Comparison of ENCODE assay signal across 12 cellular contexts in the genomic region with DNA sequence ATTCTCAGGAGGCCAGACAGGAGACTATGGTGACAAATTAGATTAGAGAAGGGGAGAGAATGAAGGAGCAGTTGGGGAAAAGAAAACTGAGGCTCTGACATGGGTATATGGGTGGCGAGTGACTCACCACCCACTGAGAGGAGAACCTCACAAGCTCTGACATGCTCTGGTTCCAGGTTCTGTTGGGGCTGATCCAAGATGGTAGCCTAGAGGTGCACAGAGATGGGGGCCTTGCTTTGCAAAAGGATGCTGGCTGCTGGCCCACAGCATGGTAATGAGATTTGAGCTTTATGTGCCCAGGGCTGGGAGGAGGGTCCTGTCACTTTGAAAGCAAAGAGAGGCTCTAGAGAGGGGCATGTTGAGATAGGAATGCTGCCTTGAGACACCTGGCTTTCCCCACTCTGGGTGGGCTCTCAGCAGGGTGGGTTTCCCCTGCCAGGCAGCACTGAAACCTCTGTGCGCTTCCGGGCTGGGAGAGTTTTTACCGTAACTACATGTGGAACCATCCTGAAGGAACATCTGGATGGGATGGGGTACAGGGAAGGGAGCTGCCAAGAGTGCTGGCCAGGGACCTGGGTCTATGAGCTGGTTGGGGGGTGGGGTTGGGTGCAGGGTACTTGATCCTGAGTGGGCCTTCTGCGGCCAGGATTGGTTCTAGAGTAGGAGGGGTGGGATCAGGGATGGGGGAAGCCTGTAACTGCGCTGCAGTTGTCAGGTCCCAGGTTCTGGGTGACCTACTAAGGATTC. TPM values are rescaled to one million over a fixed set of nuclear protein-coding genes. Genes with fewer than 3 reads are reported as not detected.
DNase-seq lines count a peak whose midpoint lies in the region; ATAC-seq lines count a peak whose summit lies in the region.
"Had no signal": no experiment of that assay in that cellular context is flagged by ENCODE, and none has a peak within 500 bp of the region (broad histone marks: within the 10 kb centered on the region; RNA-seq: fewer than 3 reads in every experiment).

No MANE protein-coding gene starts in this region.

- H3K27me3 ChIP-seq in esophagus (ENCODE audit: control insufficient read depth in 1 of 2, insufficient read depth in 2 of 2, low read length in 2 of 2), result no peaks in the 10 kb centered on the region

- H3K9me3 Mint-ChIP-seq in activated CD4-positive, alpha-beta memory T cell treated with anti-CD3 and anti-CD28 coated beads for 36 hours, result no peaks in the 10 kb centered on the region
- H3K9me3 Mint-ChIP-seq in stimulated activated effector memory CD8-positive, alpha-beta T cell treated with anti-CD3 and anti-CD28 coated beads, Interleukin-12 subunit alpha, Interleukin-12 subunit beta, amount 100 ng/mL, for 72 hours, result no peaks in the 10 kb centered on the region

- intact Hi-C loops in activated CD4-positive, alpha-beta memory T cell treated with anti-CD3 and anti-CD28 coated beads for 36 hours (cut with micrococcal nuclease), result loop anchor here (1.0 to 5.0 kb wide), 2 partner anchors 28 to 117 kb away; no protein-coding TSS in a partner anchor

- H3K27ac Mint-ChIP-seq in activated CD4-positive, alpha-beta memory T cell treated with anti-CD3 and anti-CD28 coated beads for 36 hours, result peak overlapping the region; percentile 86
- H3K27ac Mint-ChIP-seq in stimulated activated effector memory CD8-positive, alpha-beta T cell treated with anti-CD3 and anti-CD28 coated beads, Interleukin-12 subunit alpha, Interleukin-12 subunit beta, amount 100 ng/mL, for 72 hours, result peak overlapping the region; percentile 98

- DNase-seq in activated CD4-positive, alpha-beta T cell treated with anti-CD3 and anti-CD28 coated beads for 48 hours, result peak; percentile 52
- no peak for DNase-seq in activated CD4-positive, alpha-beta T cell treated with anti-CD3 and anti-CD28 coated beads, Interleukin-2, amount 50 U/mL, for 4 hours
- DNase-seq in activated CD4-positive, alpha-beta memory T cell treated with anti-CD3 and anti-CD28 coated beads for 36 hours, result peak; percentile 43
- DNase-seq in stimulated activated effector memory CD8-positive, alpha-beta T cell treated with anti-CD3 and anti-CD28 coated beads, Interleukin-12 subunit alpha, Interleukin-12 subunit beta, amount 100 ng/mL, for 72 hours (ENCODE audit: low spot score in 2 of 2), result no peak
- DNase-seq in DMS114 treated with DMSO at 0.1 percent for 48 hours (lab: John Stamatoyannopoulos, UW; ENCODE audit: unreplicated experiment), result no peak
- DNase-seq: GF-D8, NCI-H226 had no signal

- CTCF ChIA-PET in activated CD4-positive, alpha-beta memory T cell treated with anti-CD3 and anti-CD28 coated beads for 36 hours (lab: Charles Lee), result interaction anchor here (0.7 to 4.9 kb wide), 11 partner anchors 9 to 118 kb away, joined by 3 to 150 read pairs (median 4); a partner anchor contains a TSS

- H3K27ac ChIP-seq in esophagus (ENCODE audit: low read depth in 2 of 2, low read length in 1 of 2), result peak overlapping the region; percentile 47 to 98
- H3K27ac ChIP-seq: KMS-11 had no signal

- H3K4me1 ChIP-seq in esophagus (ENCODE audit: control insufficient read depth in 2 of 2, insufficient read depth in 2 of 2, low read length in 1 of 2), result peaks cover 26 to 48% of the 10 kb centered on the region in 2 donors

- WGBS in esophagus, 2 donors, result 85 to 87% methylated on average over 6 of the region's 6 CpGs

- H3K4me3 Mint-ChIP-seq in activated CD4-positive, alpha-beta memory T cell treated with anti-CD3 and anti-CD28 coated beads for 36 hours, result peak overlapping the region; percentile 60
- H3K4me3 Mint-ChIP-seq in stimulated activated effector memory CD8-positive, alpha-beta T cell treated with anti-CD3 and anti-CD28 coated beads, Interleukin-12 subunit alpha, Interleukin-12 subunit beta, amount 100 ng/mL, for 72 hours, result peak overlapping the region; percentile 98

- no peak overlapping the region for H3K4me3 ChIP-seq in esophagus (ENCODE audit: low read depth in 1 of 2, low read length in 2 of 2)

- POLR2A ChIA-PET in activated CD4-positive, alpha-beta memory T cell treated with anti-CD3 and anti-CD28 coated beads for 36 hours (lab: Charles Lee), result interaction anchor here (0.7 to 1.9 kb wide), 5 partner anchors 14 to 88 kb away, joined by 3 to 8 read pairs (median 4); a partner anchor contains a TSS

- H3K36me3 ChIP-seq in esophagus (ENCODE audit: control insufficient read depth in 2 of 2, insufficient read depth in 2 of 2, low read length in 1 of 2), result peaks cover 0 to 19% of the 10 kb centered on the region in 2 donors

- no peaks in the 10 kb centered on the region for H3K27me3 Mint-ChIP-seq in activated CD4-positive, alpha-beta memory T cell treated with anti-CD3 and anti-CD28 coated beads for 36 hours

- no peaks in the 10 kb centered on the region for H3K9me3 ChIP-seq in esophagus (ENCODE audit: control insufficient read depth in 2 of 2, insufficient read depth in 1 of 2, low read depth in 1 of 2, low read length in 1 of 2)
- H3K9me3 ChIP-seq: psoas muscle had no signal

- peaks cover 30% of the 10 kb centered on the region for H3K36me3 Mint-ChIP-seq in activated CD4-positive, alpha-beta memory T cell treated with anti-CD3 and anti-CD28 coated beads for 36 hours
- H3K36me3 Mint-ChIP-seq in stimulated activated effector memory CD8-positive, alpha-beta T cell treated with anti-CD3 and anti-CD28 coated beads, Interleukin-12 subunit alpha, Interleukin-12 subunit beta, amount 100 ng/mL, for 72 hours, result peaks cover 55% of the 10 kb centered on the region

- peaks cover 64% of the 10 kb centered on the region for H3K4me1 Mint-ChIP-seq in activated CD4-positive, alpha-beta memory T cell treated with anti-CD3 and anti-CD28 coated beads for 36 hours (ENCODE audit: low read depth)
- H3K4me1 Mint-ChIP-seq in stimulated activated effector memory CD8-positive, alpha-beta T cell treated with anti-CD3 and anti-CD28 coated beads, Interleukin-12 subunit alpha, Interleukin-12 subunit beta, amount 100 ng/mL, for 72 hours, result peaks cover 72% of the 10 kb centered on the region

- no peak for ATAC-seq in stimulated activated effector memory CD8-positive, alpha-beta T cell treated with anti-CD3 and anti-CD28 coated beads, Interleukin-12 subunit alpha, Interleukin-12 subunit beta, amount 100 ng/mL, for 72 hours
- ATAC-seq in GM21390 (IDR thresholded peaks at IDR 0.05; ENCODE audit: unreplicated experiment), result no peak
- ATAC-seq in HG03439 (IDR thresholded peaks at IDR 0.05; ENCODE audit: unreplicated experiment), result no peak

RNA-seq across cellular contexts. Expression of a gene that starts 1.2 kb away (rescaled TPM):
- total RNA-seq in activated CD4-positive, alpha-beta memory T cell treated with anti-CD3 and anti-CD28 coated beads for 36 hours, result 100 to 1,000 TPM; 273 to 279 TPM
- 10 to 100 TPM; 62.4 to 74.2 TPM for polyA plus RNA-seq in esophagus

RNA-seq across cellular contexts. Expression of a gene that starts 24.0 kb away (rescaled TPM):
- 10 to 100 TPM; 85.9 to 89.4 TPM for total RNA-seq in activated CD4-positive, alpha-beta memory T cell treated with anti-CD3 and anti-CD28 coated beads for 36 hours
- polyA plus RNA-seq in esophagus, result 10 to 100 TPM; 36.8 to 87.3 TPM

RNA-seq across cellular contexts. Expression of a gene that starts 38.3 kb away (rescaled TPM):
- 10 to 100 TPM; 14.9 to 19.4 TPM for total RNA-seq in activated CD4-positive, alpha-beta memory T cell treated with anti-CD3 and anti-CD28 coated beads for 36 hours
- polyA plus RNA-seq in esophagus, result 10 to 100 TPM; 38.6 to 55.6 TPM

Comparison
In these comparisons a context has a peak if more than half of its experiments do, and no peak if none do; other contexts are left out.
1. DNase-seq: peak in activated CD4-positive, alpha-beta T cell treated with anti-CD3 and anti-CD28 coated beads for 48 hours (single experiment) and activated CD4-positive, alpha-beta memory T cell treated with anti-CD3 and anti-CD28 coated beads for 36 hours (single experiment); none in activated CD4-positive, alpha-beta T cell treated with anti-CD3 and anti-CD28 coated beads, Interleukin-2, amount 50 U/mL, for 4 hours (0 of 2), stimulated activated effector memory CD8-positive, alpha-beta T cell treated with anti-CD3 and anti-CD28 coated beads, Interleukin-12 subunit alpha, Interleukin-12 subunit beta, amount 100 ng/mL, for 72 hours (0 of 2) and DMS114 treated with DMSO at 0.1 percent for 48 hours (single experiment).